In the genomic region with DNA sequence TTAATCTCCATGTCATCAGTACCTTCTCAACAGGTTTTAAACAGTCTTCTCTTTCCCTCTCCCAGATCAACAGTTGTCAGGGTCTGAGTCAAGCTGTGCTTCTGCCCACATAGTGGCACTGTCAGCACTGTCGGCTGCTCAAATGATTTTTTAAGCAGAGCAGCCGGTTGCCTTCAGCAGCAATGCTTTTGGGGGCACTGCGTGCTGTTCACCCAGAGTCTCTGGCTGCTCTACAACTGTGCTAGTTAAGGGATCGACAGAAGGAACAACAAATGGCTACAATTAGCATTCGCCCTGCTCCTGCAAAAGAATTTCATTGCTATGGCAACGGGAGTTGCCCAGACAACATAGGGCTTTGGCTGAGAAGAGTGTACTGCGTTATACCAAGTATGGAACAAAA, we compare ENCODE assay signal across 1 cellular context.
TF ChIP-seq lines count a peak whose summit lies in the region.

No MANE protein-coding gene starts in this region.

TF ChIP-seq in GM12891, 5 proteins besides CTCF, POLR2A, EP300 and RAD21 (continued from another document):
- no peak for TF ChIP-seq POU2F2 (IDR thresholded peaks at IDR 0.05; ENCODE audit: low read depth, low read length)
